In genomic region chr20:14142171-14142570, GRCh38 we compare ENCODE assay signal across 8 cellular contexts.
DNase-seq lines count a peak whose midpoint lies in the region; ATAC-seq and TF ChIP-seq lines count a peak whose summit lies in the region.

No MANE protein-coding gene starts in this region.

- no peak overlapping the region for H3K27ac Mint-ChIP-seq in natural killer cell treated with Interleukin-12 subunit alpha and Interleukin-12 subunit beta and Interleukin-15 and Interleukin-18, amount 100 ng/mL, for 72 hours

- H3K36me3 ChIP-seq in iPS DF 6.9 (ENCODE audit: control insufficient read depth, insufficient read depth, low read length) (no peaks in the 10 kb centered on the region), transverse colon (no peaks in the 10 kb centered on the region)

- peak; percentile 2 for DNase-seq in stimulated activated CD4-positive, alpha-beta T cell treated with anti-CD3 and anti-CD28 coated beads, Interleukin-15, amount 100 ng/mL, for 24 hours
- DNase-seq in stimulated activated CD4-positive, alpha-beta T cell treated with anti-CD3 and anti-CD28 coated beads, Interleukin-2, amount 100 ng/mL, for 24 hours = no peak
- DNase-seq in NCI-H2081 (lab: John Stamatoyannopoulos, UW) = peak; percentile 82 to 85
- peak; percentile 26 for DNase-seq in astrocyte of the cerebellum (ENCODE audit: low read depth)
- peak; percentile 63 for DNase-seq in iPS DF 6.9 (ENCODE audit: low read depth, low spot score)
- peak; percentile 18 for DNase-seq in transverse colon
- DNase-seq in natural killer cell treated with Interleukin-12 subunit alpha and Interleukin-12 subunit beta and Interleukin-15 and Interleukin-18, amount 100 ng/mL, for 72 hours (ENCODE audit: low spot score) = no peak

- H3K9me3 ChIP-seq in iPS DF 6.9 (ENCODE audit: control insufficient read depth, insufficient read depth, low read length) (no peaks in the 10 kb centered on the region), transverse colon (no peaks in the 10 kb centered on the region)

- TF ChIP-seq POLR2A in transverse colon (IDR thresholded peaks at IDR 0.05) = no peak

- in situ Hi-C loops in astrocyte of the cerebellum (cut with HindIII; ENCODE audit: low sequenced_read_pairs) = no loop called here
- in situ Hi-C loops in transverse colon (cut with MboI; ENCODE audit: low pct_ligation_motif_present in 1 of 4, low pct_unique_long_range_greater_than_20kb in 1 of 4, low sequenced_read_pairs in 3 of 4) = loop anchor here in 1 of 4 donors (25.0 kb wide), 1 partner anchor 105 kb away; no protein-coding TSS in a partner anchor

- no CpG with 5 or more reads among the region's 5 CpGs for WGBS in iPS DF 6.9 (ENCODE audit: insufficient coverage, insufficient read length)
- WGBS in transverse colon (ENCODE audit: low coverage in 1 of 2), 2 donors = 16 to 21% methylated on average over 3 to 5 of the region's 5 CpGs

- H3K9me3 Mint-ChIP-seq in natural killer cell treated with Interleukin-12 subunit alpha and Interleukin-12 subunit beta and Interleukin-15 and Interleukin-18, amount 100 ng/mL, for 72 hours = no peaks in the 10 kb centered on the region

- no peaks in the 10 kb centered on the region for H3K4me1 Mint-ChIP-seq in natural killer cell treated with Interleukin-12 subunit alpha and Interleukin-12 subunit beta and Interleukin-15 and Interleukin-18, amount 100 ng/mL, for 72 hours (ENCODE audit: low read depth in 2 of 2)

- no peak overlapping the region for H3K4me3 ChIP-seq in astrocyte of the cerebellum (ENCODE audit: low read depth, low read length)
- no peak overlapping the region for H3K4me3 ChIP-seq in iPS DF 6.9 (ENCODE audit: low read length)
- H3K4me3 ChIP-seq in transverse colon = no peak overlapping the region

- H3K4me3 Mint-ChIP-seq in natural killer cell treated with Interleukin-12 subunit alpha and Interleukin-12 subunit beta and Interleukin-15 and Interleukin-18, amount 100 ng/mL, for 72 hours = no peak overlapping the region

- no peaks in the 10 kb centered on the region for H3K27me3 Mint-ChIP-seq in natural killer cell treated with Interleukin-12 subunit alpha and Interleukin-12 subunit beta and Interleukin-15 and Interleukin-18, amount 100 ng/mL, for 72 hours

- H3K27ac ChIP-seq in iPS DF 6.9 (ENCODE audit: low read length) = no peak overlapping the region
- no peak overlapping the region for H3K27ac ChIP-seq in transverse colon

- H3K4me1 ChIP-seq in iPS DF 6.9 (ENCODE audit: control insufficient read depth, insufficient read depth, low read length) (no peaks in the 10 kb centered on the region), transverse colon (peaks cover 0 to 2% (median 0%) of the 10 kb centered on the region in 4 donors)

- H3K36me3 Mint-ChIP-seq in natural killer cell treated with Interleukin-12 subunit alpha and Interleukin-12 subunit beta and Interleukin-15 and Interleukin-18, amount 100 ng/mL, for 72 hours = no peaks in the 10 kb centered on the region

- ATAC-seq in natural killer cell treated with Interleukin-12 subunit alpha and Interleukin-12 subunit beta and Interleukin-15 and Interleukin-18, amount 100 ng/mL, for 72 hours = no peak
- ATAC-seq in GM21390 (IDR thresholded peaks at IDR 0.05; ENCODE audit: unreplicated experiment) = no peak

- no peak for TF ChIP-seq EP300 in transverse colon (IDR thresholded peaks at IDR 0.05; ENCODE audit: low read depth)

- intact Hi-C loops in transverse colon (cut with DNase I; ENCODE audit: low total_unique reads) = no loop called here

- TF ChIP-seq CTCF in astrocyte of the cerebellum (IDR thresholded peaks at IDR 0.05; ENCODE audit: low read depth, low read length, missing control alignments) (peak; percentile 47), transverse colon (IDR thresholded peaks at IDR 0.05) (peak; percentile 32 to 46 (median 43))

- no peaks in the 10 kb centered on the region for H3K27me3 ChIP-seq in iPS DF 6.9 (ENCODE audit: control insufficient read depth, insufficient read depth, low read length)
- no peaks in the 10 kb centered on the region for H3K27me3 ChIP-seq in transverse colon

Comparison
In these comparisons a context has a peak if more than half of its experiments do, and no peak if none do; other contexts are left out.
1. DNase-seq: peak in stimulated activated CD4-positive, alpha-beta T cell treated with anti-CD3 and anti-CD28 coated beads, Interleukin-15, amount 100 ng/mL, for 24 hours (single experiment), NCI-H2081 (2 of 2), astrocyte of the cerebellum (single experiment), iPS DF 6.9 (single experiment) and transverse colon (single experiment); none in stimulated activated CD4-positive, alpha-beta T cell treated with anti-CD3 and anti-CD28 coated beads, Interleukin-2, amount 100 ng/mL, for 24 hours (0 of 2) and natural killer cell treated with Interleukin-12 subunit alpha and Interleukin-12 subunit beta and Interleukin-15 and Interleukin-18, amount 100 ng/mL, for 72 hours (single experiment).